In genomic region chr7:83681200-83681599, GRCh38 we compare ENCODE assay signal across 19 cellular contexts.
A peak's percentile ranks its signal among the peaks of the same experiment; 100 is the strongest.
DNase-seq lines count a peak whose midpoint lies in the region; ATAC-seq and TF ChIP-seq lines count a peak whose summit lies in the region.
"Had no signal": no experiment of that assay in that cellular context is flagged by ENCODE, and none has a peak within 500 bp of the region (broad histone marks: within the 10 kb centered on the region; RNA-seq: fewer than 3 reads in every experiment).

No MANE protein-coding gene starts in this region.

- ATAC-seq in stimulated activated memory B cell treated with anti-CD40 and anti-IgM and Interleukin-4, amounts not matched to agents 10 μg/mL and 1 μg/mL and 100 μg/mL, for 72 hours, result no peak
- ATAC-seq: A549; CD8-positive, alpha-beta T cell; HepG2 had no signal

- no peak overlapping the region for H3K4me3 ChIP-seq in OCI-LY3 (ENCODE audit: low read length)
- H3K4me3 ChIP-seq: A549, BLaER1 had no signal

- H3K9me3 ChIP-seq in OCI-LY3 (ENCODE audit: insufficient read depth, low read length), result no peaks in the 10 kb centered on the region
- H3K9me3 ChIP-seq: A549, BLaER1 had no signal

- H3K27me3 Mint-ChIP-seq in stimulated activated memory B cell treated with anti-CD40 and anti-IgM and Interleukin-4, amounts not matched to agents 10 μg/mL and 1 μg/mL and 100 μg/mL, for 72 hours, result no peaks in the 10 kb centered on the region
- H3K27me3 Mint-ChIP-seq: IgD-negative memory B cell had no signal

- no peaks in the 10 kb centered on the region for H3K36me3 Mint-ChIP-seq in stimulated activated memory B cell treated with anti-CD40 and anti-IgM and Interleukin-4, amounts not matched to agents 10 μg/mL and 1 μg/mL and 100 μg/mL, for 72 hours
- H3K36me3 Mint-ChIP-seq: CD14-positive monocyte; CD8-positive, alpha-beta T cell; IgD-negative memory B cell had no signal

- no peak overlapping the region for H3K4me3 Mint-ChIP-seq in stimulated activated memory B cell treated with anti-CD40 and anti-IgM and Interleukin-4, amounts not matched to agents 10 μg/mL and 1 μg/mL and 100 μg/mL, for 72 hours
- H3K4me3 Mint-ChIP-seq: CD14-positive monocyte; CD8-positive, alpha-beta T cell; H9; IgD-negative memory B cell had no signal

- no peaks in the 10 kb centered on the region for H3K4me1 Mint-ChIP-seq in stimulated activated memory B cell treated with anti-CD40 and anti-IgM and Interleukin-4, amounts not matched to agents 10 μg/mL and 1 μg/mL and 100 μg/mL, for 72 hours
- H3K4me1 Mint-ChIP-seq: CD14-positive monocyte, IgD-negative memory B cell had no signal

- TF ChIP-seq CTCF in OCI-LY3 (IDR thresholded peaks at IDR 0.05; ENCODE audit: low read depth, low read length), result no peak

- H3K9me3 Mint-ChIP-seq in stimulated activated memory B cell treated with anti-CD40 and anti-IgM and Interleukin-4, amounts not matched to agents 10 μg/mL and 1 μg/mL and 100 μg/mL, for 72 hours, result no peaks in the 10 kb centered on the region
- H3K9me3 Mint-ChIP-seq: CD8-positive, alpha-beta T cell; H9 had no signal

- no peak overlapping the region for H3K27ac Mint-ChIP-seq in stimulated activated memory B cell treated with anti-CD40 and anti-IgM and Interleukin-4, amounts not matched to agents 10 μg/mL and 1 μg/mL and 100 μg/mL, for 72 hours
- H3K27ac Mint-ChIP-seq: CD14-positive monocyte; CD8-positive, alpha-beta T cell; IgD-negative memory B cell had no signal

- no peak overlapping the region for H3K9ac ChIP-seq in OCI-LY3 (ENCODE audit: low read length)
- H3K9ac ChIP-seq: BLaER1 had no signal

- no peaks in the 10 kb centered on the region for H3K27me3 ChIP-seq in OCI-LY3 (ENCODE audit: low read depth, low read length)
- H3K27me3 ChIP-seq: BLaER1 had no signal

- H3K4me2 ChIP-seq in OCI-LY3 (ENCODE audit: low read length), result peak overlapping the region; percentile 19; the same call in 1 of the 2 replicates
- H3K4me2 ChIP-seq: A549, BLaER1 had no signal

- H3K36me3 ChIP-seq in OCI-LY3 (replicated peaks; ENCODE audit: low read depth, low read length), result no peaks in the 10 kb centered on the region
- H3K36me3 ChIP-seq: BLaER1 had no signal

- H3K4me1 ChIP-seq in OCI-LY3 (ENCODE audit: low read length), result peaks cover 6% of the 10 kb centered on the region; the same call in 1 of the 2 replicates

- H3K27ac ChIP-seq in OCI-LY3 (ENCODE audit: low read length), result no peak overlapping the region
- H3K27ac ChIP-seq: 22Rv1, A549, BLaER1 had no signal

- H4K20me1 ChIP-seq in OCI-LY3 (ENCODE audit: insufficient read depth, low read length), result no peaks in the 10 kb centered on the region
- H4K20me1 ChIP-seq: BLaER1 had no signal

- H3K79me2 ChIP-seq in OCI-LY3 (ENCODE audit: low read length), result no peaks in the 10 kb centered on the region

- DNase-seq in DMS53 (lab: John Stamatoyannopoulos, UW) (peak; percentile 10), DMS53 treated with DMSO at 0.1 percent for 48 hours (lab: John Stamatoyannopoulos, UW; ENCODE audit: unreplicated experiment) (no peak), kidney glomerular epithelial cell (lab: John Stamatoyannopoulos, UW) (peak; percentile 18), NCI-H1092 (lab: John Stamatoyannopoulos, UW) (no peak), KBM-7 (no peak)
- DNase-seq in activated CD4-positive, alpha-beta T cell treated with anti-CD3 and anti-CD28 coated beads for 4 hours, result no peak
- DNase-seq: CD8-positive, alpha-beta T cell; DMS 273 treated with DMSO at 0.1 percent for 48 hours; DMS79; GDM1; H9 had no signal

- in situ Hi-C loops in KBM-7 (cut with MboI; ENCODE audit: low pct_unique_long_range_greater_than_20kb, low sequenced_read_pairs), result no loop called here

- H2AFZ ChIP-seq in OCI-LY3 (ENCODE audit: low read depth, low read length), result no peak overlapping the region

Comparison
In these comparisons a context has a peak if more than half of its experiments do, and no peak if none do; other contexts are left out.
1. DNase-seq: peak in DMS53 (single experiment) and kidney glomerular epithelial cell (single experiment); none in DMS53 treated with DMSO at 0.1 percent for 48 hours (single experiment), activated CD4-positive, alpha-beta T cell treated with anti-CD3 and anti-CD28 coated beads for 4 hours (0 of 2), NCI-H1092 (single experiment) and KBM-7 (single experiment).